1 cellular context compared by ENCODE assay signal in genomic region chr21:14486869-14487268, GRCh38.
TF ChIP-seq lines count a peak whose summit lies in the region.

No MANE protein-coding gene starts in this region.

TF ChIP-seq in H1, 55 proteins besides CTCF, POLR2A, EP300 and RAD21:
- TF ChIP-seq SIN3A (conservative IDR thresholded peaks at IDR 0.05 in 1 of 2, IDR thresholded peaks at IDR 0.05 in 1 of 2; ENCODE audit: low read depth in 1 of 2, low read length in 2 of 2) (no peak), CTBP2 (IDR thresholded peaks at IDR 0.05; ENCODE audit: borderline replicate concordance, insufficient read depth, insufficient read length, low read length) (no peak), KDM5A (IDR thresholded peaks at IDR 0.05; ENCODE audit: low read length) (no peak), CHD1 (IDR thresholded peaks at IDR 0.05; ENCODE audit: low read depth, low read length) (no peak), KDM4A (IDR thresholded peaks at IDR 0.05; ENCODE audit: low read depth, low read length, severe bottlenecking) (no peak), CBX5 (IDR thresholded peaks at IDR 0.05; ENCODE audit: low read depth, low read length) (no peak), FOSL1 (IDR thresholded peaks at IDR 0.05; ENCODE audit: insufficient read depth, low read depth, low read length) (no peak), NRF1 (IDR thresholded peaks at IDR 0.05; ENCODE audit: low read depth, low read length) (no peak)
